17 cellular contexts compared by ENCODE assay signal in genomic region chr2:239774933-239775622, GRCh38.
DNase-seq lines count a peak whose midpoint lies in the region; ATAC-seq and TF ChIP-seq lines count a peak whose summit lies in the region.
"Had no signal": no experiment of that assay in that cellular context is flagged by ENCODE, and none has a peak within 500 bp of the region (broad histone marks: within the 10 kb centered on the region; RNA-seq: fewer than 3 reads in every experiment).

No MANE protein-coding gene starts in this region.

- no peak for TF ChIP-seq CTCF in sigmoid colon (IDR thresholded peaks at IDR 0.05)

- H3K4me1 ChIP-seq in BLaER1 = peaks cover 89% of the 10 kb centered on the region
- peaks cover 30 to 82% (median 67%) of the 10 kb centered on the region in 10 experiments for H3K4me1 ChIP-seq in BLaER1 treated with 17β-estradiol and CSF1 and Interleukin-3, amounts not matched to agents 10 nM and 100 nM
- H3K4me1 ChIP-seq in sigmoid colon = no peaks in the 10 kb centered on the region

- no peak for ATAC-seq in HG03460 (IDR thresholded peaks at IDR 0.05; ENCODE audit: unreplicated experiment)

- DNase-seq in ecto neural progenitor cell (ENCODE audit: low spot score) (peak; percentile 14), sigmoid colon (peak; percentile 40), retina (no peak), NCI-H2081 (lab: John Stamatoyannopoulos, UW) (no peak)
- DNase-seq: CD4-positive, alpha-beta memory T cell; DMS79; HCEC 1CT; NCI-H1417; NCI-H1930; NCI-H2171; NCI-H446 treated with DMSO at 0.1 percent for 48 hours; NK-92 treated with Interleukin-12 subunit alpha and Interleukin-12 subunit beta, amount 100 ng/mL, for 24 hours; SHP77 treated with DMSO at 0.1 percent for 48 hours had no signal

- H3K36me3 ChIP-seq in BLaER1 (no peaks in the 10 kb centered on the region), sigmoid colon (no peaks in the 10 kb centered on the region)
- H3K36me3 ChIP-seq in BLaER1 treated with 17β-estradiol and CSF1 and Interleukin-3, amounts not matched to agents 10 nM and 100 nM = no peaks in the 10 kb centered on the region; a peak in 1 of 22 replicates

- H3K27me3 ChIP-seq in BLaER1 = no peaks in the 10 kb centered on the region
- peaks cover 0 to 43% (median 0%) of the 10 kb centered on the region in 11 experiments; a peak in 7 of 22 replicates for H3K27me3 ChIP-seq in BLaER1 treated with 17β-estradiol and CSF1 and Interleukin-3, amounts not matched to agents 10 nM and 100 nM
- peaks cover 0 to 2% (median 0%) of the 10 kb centered on the region in 3 donors for H3K27me3 ChIP-seq in sigmoid colon

- TF ChIP-seq EP300 in sigmoid colon (IDR thresholded peaks at IDR 0.05) = no peak

- H3K9ac ChIP-seq in BLaER1 = peak overlapping the region; percentile 35
- H3K9ac ChIP-seq in BLaER1 treated with 17β-estradiol and CSF1 and Interleukin-3, amounts not matched to agents 10 nM and 100 nM = peak overlapping the region in 7 of 11 experiments; percentile 10 to 59 (median 27); a peak in 11 of 22 replicates

- no peaks in the 10 kb centered on the region for H4K20me1 ChIP-seq in BLaER1
- H4K20me1 ChIP-seq in BLaER1 treated with 17β-estradiol and CSF1 and Interleukin-3, amounts not matched to agents 10 nM and 100 nM = no peaks in the 10 kb centered on the region

- H3K9me3 ChIP-seq in BLaER1 (peaks cover 26% of the 10 kb centered on the region), sigmoid colon (peaks cover 0 to 7% (median 5%) of the 10 kb centered on the region in 4 donors)
- H3K9me3 ChIP-seq in BLaER1 treated with 17β-estradiol and CSF1 and Interleukin-3, amounts not matched to agents 10 nM and 100 nM (replicated peaks in 1 of 11) = peaks cover 19 to 30% (median 26%) of the 10 kb centered on the region in 11 experiments

- no peak for TF ChIP-seq POLR2A in sigmoid colon (IDR thresholded peaks at IDR 0.05)

- intact Hi-C loops in sigmoid colon (cut with DNase I) = no loop called here

- H3K4me2 ChIP-seq in BLaER1 = peak overlapping the region; percentile 93
- H3K4me2 ChIP-seq in BLaER1 treated with 17β-estradiol and CSF1 and Interleukin-3, amounts not matched to agents 10 nM and 100 nM = peak overlapping the region; percentile 81 to 98 (median 94)

- H3K4me3 ChIP-seq in BLaER1 = peak overlapping the region; percentile 50
- H3K4me3 ChIP-seq in BLaER1 treated with 17β-estradiol and CSF1 and Interleukin-3, amounts not matched to agents 10 nM and 100 nM = peak overlapping the region in 9 of 10 experiments; percentile 6 to 53 (median 30); a peak in 13 of 20 replicates
- H3K4me3 ChIP-seq in sigmoid colon = no peak overlapping the region

- H3K27ac ChIP-seq in BLaER1 = peak overlapping the region; percentile 91
- H3K27ac ChIP-seq in BLaER1 treated with 17β-estradiol and CSF1 and Interleukin-3, amounts not matched to agents 10 nM and 100 nM = peak overlapping the region in 6 of 11 experiments; percentile 7 to 73 (median 57); a peak in 7 of 22 replicates
- no peak overlapping the region for H3K27ac ChIP-seq in sigmoid colon
- H3K27ac ChIP-seq: HL-60 had no signal

- WGBS in sigmoid colon, 2 donors = 83% methylated on average over 17 of the region's 17 CpGs

Comparison
In these comparisons a context has a peak if more than half of its experiments do, and no peak if none do; other contexts are left out.
1. H3K27ac ChIP-seq: peak in BLaER1 (single experiment) and BLaER1 treated with 17β-estradiol and CSF1 and Interleukin-3, amounts not matched to agents 10 nM and 100 nM (6 of 11); none in sigmoid colon (0 of 4).
2. H3K4me3 ChIP-seq: peak in BLaER1 (single experiment) and BLaER1 treated with 17β-estradiol and CSF1 and Interleukin-3, amounts not matched to agents 10 nM and 100 nM (9 of 10); none in sigmoid colon (0 of 4).
3. DNase-seq: peak in ecto neural progenitor cell (single experiment) and sigmoid colon (single experiment); none in retina (single experiment) and NCI-H2081 (0 of 2).